In genomic region chr19:23440791-23441190, GRCh38 we compare ENCODE assay signal across 11 cellular contexts. TPM values are rescaled to one million over a fixed set of nuclear protein-coding genes. Genes with fewer than 3 reads are reported as not detected.
DNase-seq lines count a peak whose midpoint lies in the region; ATAC-seq and TF ChIP-seq lines count a peak whose summit lies in the region.
"Had no signal": no experiment of that assay in that cellular context is flagged by ENCODE, and none has a peak within 500 bp of the region (broad histone marks: within the 10 kb centered on the region; RNA-seq: fewer than 3 reads in every experiment).

No MANE protein-coding gene starts in this region.

- H3K9me3 Mint-ChIP-seq in stimulated activated effector memory CD8-positive, alpha-beta T cell treated with anti-CD3 and anti-CD28 coated beads, Interleukin-12 subunit alpha, Interleukin-12 subunit beta, amount 100 ng/mL, for 72 hours = peaks cover 35% of the 10 kb centered on the region

- no peaks in the 10 kb centered on the region for H3K4me1 Mint-ChIP-seq in stimulated activated effector memory CD8-positive, alpha-beta T cell treated with anti-CD3 and anti-CD28 coated beads, Interleukin-12 subunit alpha, Interleukin-12 subunit beta, amount 100 ng/mL, for 72 hours
- H3K4me1 Mint-ChIP-seq: natural killer cell had no signal

- CTCF ChIA-PET in PC-9 (lab: Charles Lee) = interaction anchor here (0.6 kb wide), 1 partner anchor 404 kb away, joined by 4 read pairs; no protein-coding TSS in a partner anchor

- H3K9me3 ChIP-seq in DND-41 (ENCODE audit: insufficient read depth, low read length, severe bottlenecking) = peaks cover 13% of the 10 kb centered on the region
- H3K9me3 ChIP-seq in PC-9 (ENCODE audit: insufficient read depth, low read depth) = peaks cover 42% of the 10 kb centered on the region

- POLR2A ChIA-PET in PC-9 (lab: Charles Lee; ENCODE audit: unreplicated experiment) = no interaction called here

- H3K36me3 ChIP-seq in DND-41 (ENCODE audit: insufficient read depth, low read length) = no peaks in the 10 kb centered on the region
- H3K36me3 ChIP-seq in PC-9 (ENCODE audit: low read depth) = no peaks in the 10 kb centered on the region

- H3K4me3 Mint-ChIP-seq in stimulated activated effector memory CD8-positive, alpha-beta T cell treated with anti-CD3 and anti-CD28 coated beads, Interleukin-12 subunit alpha, Interleukin-12 subunit beta, amount 100 ng/mL, for 72 hours = no peak overlapping the region
- H3K4me3 Mint-ChIP-seq: natural killer cell had no signal

- H3K27ac ChIP-seq in DND-41 (ENCODE audit: low read length) = no peak overlapping the region
- H3K27ac ChIP-seq in PC-9 = no peak overlapping the region

- H3K9me2 ChIP-seq in PC-9 (ENCODE audit: insufficient read depth) = no peaks in the 10 kb centered on the region

- intact Hi-C loops in PC-9 (cut with micrococcal nuclease; ENCODE audit: unreplicated experiment) = no loop called here

- no TSS peak for BruUV-seq in PC-9 (replicated peaks; lab: Mats Ljungman, UMichigan)

- H3K27me3 ChIP-seq in DND-41 (ENCODE audit: insufficient read depth, low read length, poor library complexity) (no peaks in the 10 kb centered on the region), PC-9 (ENCODE audit: insufficient read depth, low read depth) (no peaks in the 10 kb centered on the region)

- H3K4me2 ChIP-seq in DND-41 (ENCODE audit: insufficient read depth, low read length) (no peak overlapping the region), PC-9 (no peak overlapping the region)

- H4K20me1 ChIP-seq in DND-41 (ENCODE audit: insufficient read depth, low read length) = no peaks in the 10 kb centered on the region
- H4K20me1 ChIP-seq in PC-9 (ENCODE audit: insufficient read depth) = no peaks in the 10 kb centered on the region

- H3K79me2 ChIP-seq in DND-41 (ENCODE audit: insufficient read depth, low read length) = no peaks in the 10 kb centered on the region
- H3K79me2 ChIP-seq in PC-9 (ENCODE audit: low read depth) = no peaks in the 10 kb centered on the region

- no peak for ATAC-seq in DND-41 (ENCODE audit: insufficient read depth, low read depth)
- no peak for ATAC-seq in stimulated activated effector memory CD8-positive, alpha-beta T cell treated with anti-CD3 and anti-CD28 coated beads, Interleukin-12 subunit alpha, Interleukin-12 subunit beta, amount 100 ng/mL, for 72 hours
- ATAC-seq: natural killer cell had no signal

- no peak overlapping the region for H3K9ac ChIP-seq in DND-41 (ENCODE audit: low read depth, low read length)

- TF ChIP-seq CTCF in DND-41 (IDR thresholded peaks at IDR 0.05; ENCODE audit: borderline replicate concordance, extremely low read depth, low read length, poor library complexity, severe bottlenecking) (peak; percentile 61), PC-9 (conservative IDR thresholded peaks at IDR 0.05) (peak; percentile 66), fibroblast of pulmonary artery (IDR thresholded peaks at IDR 0.05; ENCODE audit: low read length, missing control alignments) (peak; percentile 29)

- DNase-seq in ACHN (peak; percentile 8), DND-41 (peak; percentile 20), PC-9 (peak in 1 of 2 experiments; percentile 13), fibroblast of pulmonary artery (ENCODE audit: low read depth) (no peak), NOMO-1 (lab: John Stamatoyannopoulos, UW; ENCODE audit: unreplicated experiment in 2 of 2) (no peak), glomerular visceral epithelial cell (ENCODE audit: extremely low spot score) (no peak), GM19238 (ENCODE audit: insufficient read length, low spot score) (no peak)
- no peak for DNase-seq in stimulated activated effector memory CD8-positive, alpha-beta T cell treated with anti-CD3 and anti-CD28 coated beads, Interleukin-12 subunit alpha, Interleukin-12 subunit beta, amount 100 ng/mL, for 72 hours (ENCODE audit: low spot score in 2 of 2)
- DNase-seq: activated gamma-delta T cell, natural killer cell, SHP77 had no signal

- H3F3A ChIP-seq in PC-9 (ENCODE audit: insufficient read depth, low read depth) = no peaks in the 10 kb centered on the region

- in situ Hi-C loops in ACHN (cut with HindIII; ENCODE audit: low pct_ligation_motif_present, low pct_unique_long_range_greater_than_20kb, low sequenced_read_pairs) = no loop called here

- H3K36me3 Mint-ChIP-seq in stimulated activated effector memory CD8-positive, alpha-beta T cell treated with anti-CD3 and anti-CD28 coated beads, Interleukin-12 subunit alpha, Interleukin-12 subunit beta, amount 100 ng/mL, for 72 hours = no peaks in the 10 kb centered on the region

- H2AFZ ChIP-seq in DND-41 (ENCODE audit: low read depth, low read length) (no peak overlapping the region), PC-9 (no peak overlapping the region; the same call in 1 of the 2 replicates)

- no peak overlapping the region for H3K27ac Mint-ChIP-seq in stimulated activated effector memory CD8-positive, alpha-beta T cell treated with anti-CD3 and anti-CD28 coated beads, Interleukin-12 subunit alpha, Interleukin-12 subunit beta, amount 100 ng/mL, for 72 hours
- H3K27ac Mint-ChIP-seq: natural killer cell had no signal

- no peaks in the 10 kb centered on the region for H3K4me1 ChIP-seq in DND-41 (ENCODE audit: insufficient read depth, low read length)
- no peaks in the 10 kb centered on the region for H3K4me1 ChIP-seq in PC-9 (replicated peaks; ENCODE audit: insufficient read depth)

- H3K4me3 ChIP-seq in DND-41 (ENCODE audit: low read depth in 1 of 2, low read length in 2 of 2) = no peak overlapping the region
- no peak overlapping the region for H3K4me3 ChIP-seq in PC-9
- no peak overlapping the region for H3K4me3 ChIP-seq in fibroblast of pulmonary artery (replicated peaks; ENCODE audit: low read depth, low read length)

RNA-seq across cellular contexts. Expression of gene ZNF91, which starts 45.5 kb away (rescaled TPM):
- 37.4 and 44.9 TPM in 2 replicates for total RNA-seq in PC-9 (2021)

Comparison
In these comparisons a context has a peak if more than half of its experiments do, and no peak if none do; other contexts are left out.
1. DNase-seq: peak in ACHN (single experiment) and DND-41 (single experiment); none in fibroblast of pulmonary artery (single experiment), NOMO-1 (0 of 2), stimulated activated effector memory CD8-positive, alpha-beta T cell treated with anti-CD3 and anti-CD28 coated beads, Interleukin-12 subunit alpha, Interleukin-12 subunit beta, amount 100 ng/mL, for 72 hours (0 of 2), glomerular visceral epithelial cell (single experiment) and GM19238 (single experiment).
2. Peak in every context shown above with its lines, with median percentiles within 50 percentile points of each other: CTCF ChIP-seq.